ENCODE assay signal across 4 cellular contexts in the genomic region with DNA sequence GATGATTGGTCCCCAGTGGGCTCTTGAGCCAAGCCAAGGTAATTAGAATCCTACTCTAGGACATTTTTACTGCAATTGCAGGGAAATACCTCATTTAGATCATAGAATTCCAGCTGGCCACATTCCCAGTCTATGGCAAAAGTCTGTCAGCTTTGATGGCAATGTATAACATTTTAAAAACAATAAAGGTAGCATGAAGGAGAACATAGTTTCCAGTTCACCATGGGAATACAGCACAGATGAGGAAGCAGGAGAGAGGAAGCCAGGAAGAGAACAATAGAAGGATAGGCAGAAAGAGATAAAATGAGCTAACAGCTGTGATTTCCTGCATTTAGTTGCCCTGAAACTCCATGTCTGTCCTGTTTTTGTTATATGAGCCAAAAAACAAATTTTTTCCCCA.
"Had no signal": no experiment of that assay in that cellular context is flagged by ENCODE, and none has a peak within 500 bp of the region (broad histone marks: within the 10 kb centered on the region; RNA-seq: fewer than 3 reads in every experiment).

No MANE protein-coding gene starts in this region.

- DNase-seq: H9, HCEC 1CT, IMR-90 had no signal

- H3K4me3 ChIP-seq: GM23338 had no signal
